Comparison of ENCODE assay signal across 9 cellular contexts in the genomic region with DNA sequence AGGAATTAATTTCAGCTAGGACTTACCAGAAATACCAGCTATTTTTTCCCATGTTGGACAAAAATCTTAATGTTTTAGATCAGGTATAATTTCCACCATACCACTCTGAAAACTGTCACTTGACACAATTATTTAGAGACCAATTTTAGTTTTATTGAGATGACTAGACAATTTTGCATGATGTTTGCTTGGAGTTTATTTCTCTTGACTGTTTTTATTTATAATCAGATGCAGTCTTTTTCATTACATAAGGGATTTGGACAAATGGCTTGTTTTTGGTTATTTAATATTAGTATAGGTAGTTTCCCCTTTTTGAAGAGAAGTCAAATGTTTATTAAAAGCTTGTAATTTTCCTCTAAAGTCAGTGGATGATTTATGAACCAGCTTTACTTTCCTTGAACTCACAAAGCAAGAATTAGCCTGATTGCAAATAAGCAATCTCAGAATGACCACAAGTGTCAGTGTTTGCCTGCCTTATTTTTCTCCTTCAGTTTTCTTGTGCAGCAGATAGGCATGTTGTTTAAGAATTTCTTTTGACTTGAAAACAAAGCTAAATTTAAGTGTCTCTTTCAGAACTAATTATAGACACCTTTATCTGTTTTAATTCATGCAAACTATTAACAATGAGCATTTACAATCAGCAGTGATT. TPM values are rescaled to one million over a fixed set of nuclear protein-coding genes. Genes with fewer than 3 reads are reported as not detected.
DNase-seq lines count a peak whose midpoint lies in the region; ATAC-seq and TF ChIP-seq lines count a peak whose summit lies in the region.
"Had no signal": no experiment of that assay in that cellular context is flagged by ENCODE, and none has a peak within 500 bp of the region (broad histone marks: within the 10 kb centered on the region; RNA-seq: fewer than 3 reads in every experiment).

No MANE protein-coding gene starts in this region.

- no peak overlapping the region for H3K9ac ChIP-seq in endocrine pancreas (ENCODE audit: control insufficient read depth, insufficient read depth, low read length)

- H3K4me3 ChIP-seq in GM12865 (ENCODE audit: low read depth, low read length) (no peak overlapping the region), endocrine pancreas (ENCODE audit: control insufficient read depth, insufficient read depth, low read length) (peak overlapping the region; percentile 36)

- no peaks in the 10 kb centered on the region for H3K27me3 Mint-ChIP-seq in activated T-cell treated with anti-CD3 and anti-CD28 coated beads, Interleukin-2, amount 50 U/mL, for 24 hours

- H3K4me1 Mint-ChIP-seq in activated T-cell treated with anti-CD3 and anti-CD28 coated beads, Interleukin-2, amount 50 U/mL, for 24 hours (ENCODE audit: low read depth), result peaks cover 52% of the 10 kb centered on the region

- H3K4me3 Mint-ChIP-seq in activated T-cell treated with anti-CD3 and anti-CD28 coated beads, Interleukin-2, amount 50 U/mL, for 24 hours, result no peak overlapping the region

- H3K27ac Mint-ChIP-seq in activated T-cell treated with anti-CD3 and anti-CD28 coated beads, Interleukin-2, amount 50 U/mL, for 24 hours, result no peak overlapping the region

- H3K4me1 ChIP-seq in endocrine pancreas (ENCODE audit: control insufficient read depth, insufficient read depth, low read length), result peaks cover 15% of the 10 kb centered on the region

- H3K9me3 ChIP-seq in endocrine pancreas (ENCODE audit: control insufficient read depth, low read length), result peaks cover 3% of the 10 kb centered on the region

- ATAC-seq in HG03097 (IDR thresholded peaks at IDR 0.05; ENCODE audit: low FRiP score, unreplicated experiment), result no peak

- peak; percentile 12 for TF ChIP-seq CTCF in GM12865 (IDR thresholded peaks at IDR 0.05; ENCODE audit: insufficient read depth, low read depth, low read length, missing control alignments)

- DNase-seq in GM12865 (ENCODE audit: low read depth), result peak; percentile 13
- DNase-seq in LHCN-M2 (ENCODE audit: low read depth), result peak; percentile 45
- DNase-seq in pons (ENCODE audit: low spot score), result peak; percentile 81
- no peak for DNase-seq in NCI-H2081 treated with DMSO at 0.1 percent for 48 hours (lab: John Stamatoyannopoulos, UW)
- DNase-seq in mucosa of gallbladder (ENCODE audit: low spot score), result no peak
- DNase-seq in activated T-cell treated with anti-CD3 and anti-CD28 coated beads, Interleukin-2, amount 50 U/mL, for 24 hours, result no peak
- DNase-seq: aorta had no signal

- peaks cover 33% of the 10 kb centered on the region for H3K36me3 Mint-ChIP-seq in activated T-cell treated with anti-CD3 and anti-CD28 coated beads, Interleukin-2, amount 50 U/mL, for 24 hours (ENCODE audit: low read depth)

- H3K9me3 Mint-ChIP-seq in activated T-cell treated with anti-CD3 and anti-CD28 coated beads, Interleukin-2, amount 50 U/mL, for 24 hours, result peaks cover 2% of the 10 kb centered on the region

- no peaks in the 10 kb centered on the region for H3K27me3 ChIP-seq in endocrine pancreas (ENCODE audit: control insufficient read depth, insufficient read depth, low read length)

- H3K36me3 ChIP-seq in endocrine pancreas (ENCODE audit: control insufficient read depth, insufficient read depth, low read length), result peaks cover 2% of the 10 kb centered on the region

RNA-seq across cellular contexts. Expression of gene B3GALT2, which starts 3.8 kb away (rescaled TPM):
- total RNA-seq in LHCN-M2 (2014; rRNA removed) (2.5 and 5.7 TPM in 2 replicates), mucosa of gallbladder (132 TPM)
- polyA plus RNA-seq in LHCN-M2 (2012), result 14.9 TPM

Comparison
In these comparisons a context has a peak if more than half of its experiments do, and no peak if none do; other contexts are left out.
1. DNase-seq: peak in GM12865 (single experiment), LHCN-M2 (single experiment) and pons (single experiment); none in NCI-H2081 treated with DMSO at 0.1 percent for 48 hours (single experiment), mucosa of gallbladder (single experiment) and activated T-cell treated with anti-CD3 and anti-CD28 coated beads, Interleukin-2, amount 50 U/mL, for 24 hours (single experiment).
2. RNA of gene B3GALT2, which starts 3.8 kb away (total RNA-seq): 132 TPM in mucosa of gallbladder (single experiment); 2.5 to 5.7 TPM in LHCN-M2; every median in the first group is over 10 times any median in the second.